Comparison of ENCODE assay signal across 12 cellular contexts in the genomic region with DNA sequence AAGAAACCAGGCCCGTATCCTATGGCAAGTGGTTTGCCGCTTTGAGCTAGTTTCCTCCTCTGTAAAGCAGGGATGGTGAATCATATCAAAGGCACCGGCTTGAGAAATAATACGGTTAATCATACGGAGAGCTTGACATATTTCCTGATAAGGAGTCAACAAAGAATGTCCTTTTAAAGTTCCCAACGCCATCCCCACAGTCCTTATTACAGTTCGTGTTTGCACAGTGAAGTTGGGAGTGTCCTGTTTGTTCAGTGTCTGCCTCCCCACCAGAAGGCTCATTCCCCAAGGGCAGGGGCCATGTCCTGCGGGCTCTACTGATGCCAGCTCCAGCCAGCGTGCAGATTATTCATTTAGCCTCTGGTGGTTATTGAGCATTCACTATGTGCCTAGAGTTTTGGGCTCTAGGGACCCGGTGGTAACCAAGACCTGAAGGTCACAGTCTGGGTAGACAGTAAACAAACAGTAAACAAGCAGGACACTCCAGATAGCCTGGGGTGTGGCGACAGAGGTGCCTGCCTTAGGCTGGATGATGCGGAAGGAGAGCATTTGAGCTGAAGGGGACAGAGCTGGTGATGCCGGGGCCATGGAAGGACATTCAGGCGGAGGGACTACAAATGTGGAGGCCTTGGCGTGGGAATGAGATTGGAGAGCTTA. TPM values are rescaled to one million over a fixed set of nuclear protein-coding genes. Genes with fewer than 3 reads are reported as not detected.
DNase-seq lines count a peak whose midpoint lies in the region; ATAC-seq, FAIRE-seq and TF ChIP-seq lines count a peak whose summit lies in the region.
"Had no signal": no experiment of that assay in that cellular context is flagged by ENCODE, and none has a peak within 500 bp of the region (broad histone marks: within the 10 kb centered on the region; RNA-seq: fewer than 3 reads in every experiment).

No MANE protein-coding gene starts in this region.

- H3K27me3 Mint-ChIP-seq in HFFc6 (ENCODE audit: insufficient read depth): no peaks in the 10 kb centered on the region

- H3K9ac ChIP-seq in GM12878 (ENCODE audit: control insufficient read depth, insufficient read depth, low read length): no peak overlapping the region
- H3K9ac ChIP-seq: KMS-11 had no signal

- peaks cover 44% of the 10 kb centered on the region for H3K4me1 Mint-ChIP-seq in HFFc6 (ENCODE audit: low read depth)

- peak overlapping the region; percentile 53 for H3K27ac Mint-ChIP-seq in HFFc6

- no peak overlapping the region for H3K4me2 ChIP-seq in GM12878 (ENCODE audit: control insufficient read depth, insufficient read depth)
- H3K4me2 ChIP-seq: KMS-11 had no signal

- CTCF ChIA-PET in GM12878 (lab: Yijun Ruan, JAX): interaction anchor here (0.8 to 2.0 kb wide), 5 partner anchors 27 to 61 kb away, joined by 3 to 5 read pairs (median 3); no protein-coding TSS in a partner anchor

- FAIRE-seq in GM12878 (lab: Jason Lieb, UNC): no peak

- ATAC-seq in GM12878 (no peak), mucosa of descending colon (peak; percentile 88), HG02588 (IDR thresholded peaks at IDR 0.05; ENCODE audit: unreplicated experiment) (no peak), GM18873 (IDR thresholded peaks at IDR 0.05; ENCODE audit: low FRiP score, unreplicated experiment) (no peak), GM19023 (IDR thresholded peaks at IDR 0.05; ENCODE audit: unreplicated experiment) (no peak)

- TF ChIP-seq RAD21 in GM12878 (IDR thresholded peaks at IDR 0.05; ENCODE audit: insufficient read depth, low read depth, low read length): no peak

- H3K9me3 Mint-ChIP-seq in HFFc6: no peaks in the 10 kb centered on the region

- RAD21 ChIA-PET in GM12878 (lab: Charles Lee; ENCODE audit: unreplicated experiment): interaction anchor here (0.9 kb wide), 1 partner anchor 33 kb away, joined by 3 read pairs; no protein-coding TSS in a partner anchor

- intact Hi-C loops in GM12878 (cut with micrococcal nuclease; ENCODE audit: unreplicated experiment): no loop called here
- intact Hi-C loops in mucosa of descending colon (cut with DNase I, micrococcal nuclease): no loop called here

- in situ Hi-C loops in GM12878 (cut with MboI): no loop called here

- H3K36me3 Mint-ChIP-seq in HFFc6 (ENCODE audit: low read depth): peaks cover 10% of the 10 kb centered on the region; the same call in 1 of the 2 replicates

- no peak for TF ChIP-seq EP300 in GM12878 (IDR thresholded peaks at IDR 0.05; ENCODE audit: borderline replicate concordance in 1 of 2, control insufficient read depth in 1 of 2, low read depth in 2 of 2, low read length in 2 of 2)

- 0 out of 2 replicates have a peak, but pooled peaks have one; percentile 26 for TF ChIP-seq POLR2A in GM12878 (IDR thresholded peaks at IDR 0.05; ENCODE audit: low read depth, low read length)

- POLR2A ChIA-PET in GM12878 (lab: Charles Lee): no interaction called here

- H3K36me3 ChIP-seq in ACC112 (ENCODE audit: insufficient read depth, low read length): no peaks in the 10 kb centered on the region
- H3K36me3 ChIP-seq in GM12878 (ENCODE audit: control insufficient read depth in 2 of 2, insufficient read depth in 2 of 2, low read length in 1 of 2): peaks cover 6 to 20% of the 10 kb centered on the region in 2 experiments; a peak in 3 of 4 replicates
- H3K36me3 ChIP-seq in mucosa of descending colon (ENCODE audit: low read depth): no peaks in the 10 kb centered on the region

- H3K79me2 ChIP-seq in ACC112 (ENCODE audit: control insufficient read depth, insufficient read depth, low read length, unreplicated experiment): peaks cover 27% of the 10 kb centered on the region
- peaks cover 33% of the 10 kb centered on the region for H3K79me2 ChIP-seq in GM12878 (ENCODE audit: control insufficient read depth, insufficient read depth, low read length)

- H3K4me3 Mint-ChIP-seq in HFFc6: no peak overlapping the region; the same call in 1 of the 2 replicates

- BruUV-seq in GM12878 (replicated peaks; lab: Mats Ljungman, UMichigan): no TSS peak

- 98% methylated on average over 15 of the region's 15 CpGs for WGBS in GM12878 (ENCODE audit: insufficient coverage, insufficient replicate concordance, low lambda C conversion rate, missing lambda C conversion rate)

- H3K27me3 ChIP-seq in ACC112 (ENCODE audit: insufficient read depth, low read length) (no peaks in the 10 kb centered on the region), GM12878 (replicated peaks in 1 of 2; ENCODE audit: control insufficient read depth in 2 of 2, insufficient read depth in 2 of 2, low read length in 1 of 2) (no peaks in the 10 kb centered on the region)

- H2AFZ ChIP-seq in ACC112 (ENCODE audit: low read length, unreplicated experiment): no peak overlapping the region
- no peak overlapping the region for H2AFZ ChIP-seq in GM12878 (ENCODE audit: control insufficient read depth, low read depth, low read length)

- TF ChIP-seq CTCF in HFFc6 (IDR thresholded peaks at IDR 0.05) (no peak), GM12878 (IDR thresholded peaks at IDR 0.05 in 2 of 3, conservative IDR thresholded peaks at IDR 0.05 in 1 of 3; ENCODE audit: control insufficient read depth in 2 of 3, extremely low read depth in 1 of 3, insufficient read depth in 1 of 3, low read depth in 3 of 3, low read length in 3 of 3) (no peak), mucosa of descending colon (IDR thresholded peaks at IDR 0.05) (no peak)

- H3K4me3 ChIP-seq in ACC112 (ENCODE audit: low read depth, low read length) (no peak overlapping the region), GM12878 (no peak overlapping the region), mucosa of descending colon (no peak overlapping the region)

- H4K20me1 ChIP-seq in GM12878 (ENCODE audit: control insufficient read depth, insufficient read depth): peaks cover 6% of the 10 kb centered on the region; the same call in 1 of the 2 replicates

- SMC1A ChIA-PET in GM12878 (lab: Charles Lee; ENCODE audit: uncharacterized antibody, unreplicated experiment): no interaction called here

- H3K9me3 ChIP-seq in GM12878 (replicated peaks; ENCODE audit: control insufficient read depth, insufficient read depth, low read length) (no peaks in the 10 kb centered on the region), mucosa of descending colon (no peaks in the 10 kb centered on the region)

- DNase-seq in HFFc6 (peak; percentile 35), GM12878 (ENCODE audit: low read depth, low spot score) (no peak), mucosa of descending colon (peak; percentile 71 to 78 (median 77)), RKO (ENCODE audit: low spot score) (no peak)
- DNase-seq: activated gamma-delta T cell, GDM1, OCI-M1 had no signal

- H3K4me1 ChIP-seq in ACC112 (ENCODE audit: control insufficient read depth, insufficient read depth, low read length, unreplicated experiment): peaks cover 14% of the 10 kb centered on the region
- peaks cover 18% of the 10 kb centered on the region for H3K4me1 ChIP-seq in GM12878 (ENCODE audit: control insufficient read depth, insufficient read depth, low read length)
- H3K4me1 ChIP-seq in mucosa of descending colon (ENCODE audit: low read depth): peaks cover 53% of the 10 kb centered on the region

- peak overlapping the region; percentile 62 for H3K27ac ChIP-seq in ACC112 (ENCODE audit: low read depth, low read length)
- H3K27ac ChIP-seq in GM12878 (ENCODE audit: control insufficient read depth, insufficient read depth): no peak overlapping the region
- H3K27ac ChIP-seq: KMS-11 had no signal

RNA-seq across cellular contexts. Expression of a gene that starts 6.3 kb away (rescaled TPM):
- total RNA-seq in HFFc6 (2021; fragmentation: NEBNext Ultra II Directional; extraction: Animal tissue kit (Norgen Biotek cat#: 25700)): 10 to 100 TPM; 48.2 to 51.3 (median 50.0) TPM
- total RNA-seq in GM12878 (2013; cell fraction: nucleolus; rRNA removed): 208 and 225 TPM in 2 replicates
- total RNA-seq in GM12878 (2014; rRNA removed): 36.1 and 41.9 TPM in 2 replicates
- 14.8 and 16.9 TPM in 2 replicates for total RNA-seq in GM12878 (2014; rRNA removed; fragmentation: Illumina TruSeq; extraction: Trizol)
- total RNA-seq in GM12878 (2021): 69.1 and 71.0 TPM in 2 replicates
- 20.0 TPM for polyA plus RNA-seq in GM12878 (2011; ENCODE audit: low read depth)
- polyA plus RNA-seq in GM12878 (2011; rRNA removed): 32.2 and 60.8 TPM in 2 replicates
- polyA plus RNA-seq in GM12878 (2011; cell fraction: cytosol; rRNA removed): 67.4 and 69.1 TPM in 2 replicates
- polyA plus RNA-seq in GM12878 (2011; cell fraction: nucleus; rRNA removed): 169 and 199 TPM in 2 replicates
- polyA plus RNA-seq in GM12878 (2012): 48.1 and 61.6 TPM in 2 replicates
- polyA plus RNA-seq in GM12878 (2014; fragmentation: Illumina TruSeq; extraction: Trizol): 21.9 and 32.7 TPM in 2 replicates
- 1 to 10 TPM in 1 of 2 experiments, under 1 TPM in 1; 0.79 to 2.0 TPM for polyA plus RNA-seq in GM12878 (2014; fragmentation: Nextera tagmentation; extraction: Ambion mirVana)
- polyA plus RNA-seq in GM12878 (2014; rRNA removed): 73.6 and 79.8 TPM in 2 replicates
- polyA plus RNA-seq in GM12878 (2016; fragmentation: Nextera tagmentation; extraction: Ambion mirVana): 10 to 100 TPM; 22.1 to 37.9 TPM
- 47.9 and 85.8 TPM in 2 replicates for polyA minus RNA-seq in GM12878 (2011; rRNA and poly(A)+ RNA removed)
- 31.1 and 31.4 TPM in 2 replicates for polyA minus RNA-seq in GM12878 (2011; cell fraction: cytosol; rRNA and poly(A)+ RNA removed)
- polyA minus RNA-seq in GM12878 (2011; cell fraction: nucleus; rRNA and poly(A)+ RNA removed): 29.5 and 41.4 TPM in 2 replicates
- total RNA-seq in mucosa of descending colon: 10 to 100 TPM; 32.5 to 53.1 (median 33.8) TPM

RNA-seq across cellular contexts. Expression of a gene that starts 23.8 kb away (rescaled TPM):
- total RNA-seq in HFFc6 (2021; fragmentation: NEBNext Ultra II Directional; extraction: Animal tissue kit (Norgen Biotek cat#: 25700)): 10 to 100 TPM in 4 of 6 experiments, 1 to 10 TPM in 2; 6.8 to 14.2 (median 12.6) TPM
- total RNA-seq in GM12878 (2013; cell fraction: nucleolus; rRNA removed): 0.50 and 0.73 TPM in 2 replicates
- total RNA-seq in GM12878 (2014; rRNA removed) (0.06 and 0.16 TPM in 2 replicates), GM12878 (2014; rRNA removed; fragmentation: Illumina TruSeq; extraction: Trizol) (0.04 TPM in 1 of 2 replicates, not detected in the other), GM12878 (2021) (0.27 and 0.33 TPM in 2 replicates), mucosa of descending colon (1 to 10 TPM; 1.6 to 8.8 (median 3.5) TPM)
- 0.07 TPM for polyA plus RNA-seq in GM12878 (2011; ENCODE audit: low read depth)
- polyA plus RNA-seq in GM12878 (2011; rRNA removed) (0.04 and 0.11 TPM in 2 replicates), GM12878 (2014; fragmentation: Illumina TruSeq; extraction: Trizol) (0.13 and 0.62 TPM in 2 replicates), GM12878 (2014; fragmentation: Nextera tagmentation; extraction: Ambion mirVana) (not detected), GM12878 (2014; rRNA removed) (0.34 and 0.54 TPM in 2 replicates), GM12878 (2016; fragmentation: Nextera tagmentation; extraction: Ambion mirVana) (under 1 TPM in 1 of 2 experiments, not detected in 1; 0.08 TPM)
- 0.09 and 0.15 TPM in 2 replicates for polyA plus RNA-seq in GM12878 (2011; cell fraction: cytosol; rRNA removed)
- polyA plus RNA-seq in GM12878 (2011; cell fraction: nucleus; rRNA removed): 0.79 and 0.83 TPM in 2 replicates
- polyA plus RNA-seq in GM12878 (2012): 0.15 and 0.16 TPM in 2 replicates
- polyA minus RNA-seq in GM12878 (2011; rRNA and poly(A)+ RNA removed): 0.07 and 0.26 TPM in 2 replicates
- polyA minus RNA-seq in GM12878 (2011; cell fraction: cytosol; rRNA and poly(A)+ RNA removed): not detected in 2 replicates
- 0.12 and 0.29 TPM in 2 replicates for polyA minus RNA-seq in GM12878 (2011; cell fraction: nucleus; rRNA and poly(A)+ RNA removed)

RNA-seq across cellular contexts. Expression of a gene that starts 35.1 kb away (rescaled TPM):
- not detected for total RNA-seq in HFFc6 (2021; fragmentation: NEBNext Ultra II Directional; extraction: Animal tissue kit (Norgen Biotek cat#: 25700))
- not detected in 2 replicates for total RNA-seq in GM12878 (2013; cell fraction: nucleolus; rRNA removed)
- not detected in 2 replicates for total RNA-seq in GM12878 (2014; rRNA removed)
- total RNA-seq in GM12878 (2014; rRNA removed; fragmentation: Illumina TruSeq; extraction: Trizol): not detected in 2 replicates
- total RNA-seq in GM12878 (2021): 0.13 and 0.21 TPM in 2 replicates
- polyA plus RNA-seq in GM12878 (2011; ENCODE audit: low read depth): not detected
- not detected in 2 replicates for polyA plus RNA-seq in GM12878 (2011; rRNA removed)
- not detected in 2 replicates for polyA plus RNA-seq in GM12878 (2011; cell fraction: cytosol; rRNA removed)
- polyA plus RNA-seq in GM12878 (2011; cell fraction: nucleus; rRNA removed): 0.12 TPM in 1 of 2 replicates, not detected in the other
- not detected in 2 replicates for polyA plus RNA-seq in GM12878 (2012)
- polyA plus RNA-seq in GM12878 (2014; fragmentation: Illumina TruSeq; extraction: Trizol): not detected in 2 replicates
- not detected for polyA plus RNA-seq in GM12878 (2014; fragmentation: Nextera tagmentation; extraction: Ambion mirVana)
- 0.16 TPM in 1 of 2 replicates, not detected in the other for polyA plus RNA-seq in GM12878 (2014; rRNA removed)
- under 1 TPM in 1 of 2 experiments, not detected in 1; 0.35 TPM for polyA plus RNA-seq in GM12878 (2016; fragmentation: Nextera tagmentation; extraction: Ambion mirVana)
- not detected in 2 replicates for polyA minus RNA-seq in GM12878 (2011; rRNA and poly(A)+ RNA removed)
- polyA minus RNA-seq in GM12878 (2011; cell fraction: cytosol; rRNA and poly(A)+ RNA removed): not detected in 2 replicates
- polyA minus RNA-seq in GM12878 (2011; cell fraction: nucleus; rRNA and poly(A)+ RNA removed): not detected in 2 replicates
- under 1 TPM in 2 of 3 donors, not detected in 1; 0.54 to 0.94 TPM for total RNA-seq in mucosa of descending colon

RNA-seq across cellular contexts. Expression of a gene that starts 42.4 kb away (rescaled TPM):
- 1 to 10 TPM; 2.7 to 3.2 (median 3.0) TPM for total RNA-seq in HFFc6 (2021; fragmentation: NEBNext Ultra II Directional; extraction: Animal tissue kit (Norgen Biotek cat#: 25700))
- total RNA-seq in GM12878 (2013; cell fraction: nucleolus; rRNA removed): 26.2 and 26.7 TPM in 2 replicates
- total RNA-seq in GM12878 (2014; rRNA removed) (2.3 and 2.8 TPM in 2 replicates), GM12878 (2014; rRNA removed; fragmentation: Illumina TruSeq; extraction: Trizol) (2.2 and 2.6 TPM in 2 replicates), GM12878 (2021) (2.0 and 2.2 TPM in 2 replicates), mucosa of descending colon (1 to 10 TPM; 5.4 to 7.6 (median 6.7) TPM)
- polyA plus RNA-seq in GM12878 (2011; ENCODE audit: low read depth): 2.1 TPM
- polyA plus RNA-seq in GM12878 (2011; rRNA removed) (4.8 and 5.3 TPM in 2 replicates), GM12878 (2014; fragmentation: Illumina TruSeq; extraction: Trizol) (1.2 and 1.3 TPM in 2 replicates), GM12878 (2014; fragmentation: Nextera tagmentation; extraction: Ambion mirVana) (under 1 TPM; 0.53 to 0.63 TPM), GM12878 (2014; rRNA removed) (0.97 and 1.0 TPM in 2 replicates), GM12878 (2016; fragmentation: Nextera tagmentation; extraction: Ambion mirVana) (1 to 10 TPM in 1 of 2 experiments, under 1 TPM in 1; 0.87 to 1.3 TPM)
- polyA plus RNA-seq in GM12878 (2011; cell fraction: cytosol; rRNA removed): 3.6 TPM in 2 replicates
- polyA plus RNA-seq in GM12878 (2011; cell fraction: nucleus; rRNA removed): 4.4 and 6.2 TPM in 2 replicates
- polyA plus RNA-seq in GM12878 (2012): 2.0 and 2.4 TPM in 2 replicates
- polyA minus RNA-seq in GM12878 (2011; rRNA and poly(A)+ RNA removed): 18.5 and 19.5 TPM in 2 replicates
- polyA minus RNA-seq in GM12878 (2011; cell fraction: cytosol; rRNA and poly(A)+ RNA removed): 3.1 and 3.7 TPM in 2 replicates
- 18.0 and 19.1 TPM in 2 replicates for polyA minus RNA-seq in GM12878 (2011; cell fraction: nucleus; rRNA and poly(A)+ RNA removed)

Comparison
In these comparisons a context has a peak if more than half of its experiments do, and no peak if none do; other contexts are left out.
1. DNase-seq: peak in HFFc6 (single experiment) and mucosa of descending colon (3 of 3); none in GM12878 (single experiment) and RKO (single experiment).